23 cellular contexts compared by ENCODE assay signal in the genomic region with DNA sequence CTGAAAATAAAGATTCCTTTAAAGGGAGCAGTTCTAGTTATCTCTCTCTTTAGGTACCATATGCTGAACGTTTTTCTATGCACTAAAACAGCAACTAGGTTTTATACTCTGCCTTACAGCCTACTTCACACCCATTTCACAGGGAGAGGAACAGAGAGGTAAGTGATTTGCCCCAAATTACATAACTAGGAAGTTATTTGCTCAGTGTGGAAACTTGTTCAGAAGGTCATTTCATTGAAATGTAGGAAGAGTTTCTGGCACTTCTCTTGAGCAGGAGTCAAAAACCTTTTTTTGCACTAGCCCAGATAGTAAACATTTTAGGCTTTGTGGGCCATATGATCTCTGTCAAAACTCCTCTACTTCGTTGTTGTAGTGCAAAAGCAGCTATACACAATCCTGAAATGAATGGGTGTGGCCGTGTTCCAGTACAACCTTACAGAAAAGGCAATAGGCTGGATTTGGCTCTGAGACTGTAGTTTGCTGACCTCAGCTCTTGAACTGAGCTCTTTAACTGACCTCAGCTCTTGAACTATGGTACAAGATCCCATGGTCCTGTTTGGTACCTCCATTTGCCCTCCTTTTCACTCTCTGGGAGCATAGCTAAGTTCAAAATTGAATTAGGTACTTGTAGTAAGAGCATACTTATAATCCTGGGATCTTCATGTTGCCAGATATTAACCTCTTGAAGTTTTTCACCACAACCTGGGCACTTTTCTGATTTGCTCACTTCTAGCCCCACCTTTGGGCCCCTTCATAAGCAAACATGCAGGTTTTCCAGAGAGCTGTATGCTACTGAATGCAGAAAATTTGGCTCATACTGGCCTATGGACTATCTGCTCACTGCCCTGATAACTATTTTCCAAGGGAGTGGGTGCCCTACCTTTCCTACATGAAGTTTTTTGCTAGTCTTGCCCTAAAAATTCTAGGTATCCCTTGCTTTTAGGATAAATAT. TPM values are rescaled to one million over a fixed set of nuclear protein-coding genes. Genes with fewer than 3 reads are reported as not detected.
"Had no signal": no experiment of that assay in that cellular context is flagged by ENCODE, and none has a peak within 500 bp of the region (broad histone marks: within the 10 kb centered on the region; RNA-seq: fewer than 3 reads in every experiment).

No MANE protein-coding gene starts in this region.

- H3K4me3 ChIP-seq: K562 had no signal

- H3K9me3 ChIP-seq: SK-N-SH had no signal

- H3K27ac ChIP-seq: KMS-11, RWPE1 had no signal

- ATAC-seq: K562, Panc1, PC-3 had no signal

- DNase-seq: Kasumi-1, MM.1S, NCI-H1092 treated with DMSO at 0.1 percent for 48 hours, NCI-H1436, NCI-H187, NCI-H2029, NCI-H2081 treated with DMSO at 0.1 percent for 48 hours, NCI-H2171, NCI-H226, NCI-H446, NCI-H510A, NCI-H524 treated with DMSO at 0.1 percent for 48 hours, NCI-H69, NCI-H774, PC-3, SHP77, SK-N-SH, SW 1271 had no signal

RNA-seq across cellular contexts. Expression of a gene that starts 53.3 kb away (rescaled TPM):
- total RNA-seq: OCI-LY7, PC-3 had no signal
